8 cellular contexts compared by ENCODE assay signal in the genomic region with DNA sequence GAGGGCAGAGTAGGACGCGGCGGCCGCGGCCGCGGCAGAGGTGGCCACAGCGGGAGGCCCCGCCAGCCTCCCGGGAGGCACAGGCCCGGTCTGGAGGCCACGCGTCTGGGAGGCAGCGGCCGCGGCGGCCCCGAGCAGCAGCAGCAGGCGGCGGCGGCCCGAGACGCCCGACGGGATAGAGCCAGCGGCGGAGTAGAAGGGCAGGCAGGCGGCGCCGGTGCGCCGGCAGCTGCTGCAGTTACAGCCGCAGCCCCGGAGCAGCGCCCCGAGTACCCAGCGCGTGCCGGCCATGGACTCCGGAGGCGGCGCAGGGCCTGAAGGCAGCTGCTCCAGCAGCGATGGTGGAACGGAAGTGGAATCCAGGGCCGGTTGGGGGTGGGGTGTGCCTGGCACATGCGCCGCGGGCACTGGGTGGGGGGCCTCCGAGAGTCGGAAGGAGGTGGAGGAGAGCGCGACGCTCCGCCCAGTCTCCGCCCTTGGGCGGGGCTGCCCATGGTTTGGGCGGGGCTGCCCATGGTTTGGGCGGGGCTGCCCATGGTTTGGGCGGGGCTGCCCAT. TPM values are rescaled to one million over a fixed set of nuclear protein-coding genes. Genes with fewer than 3 reads are reported as not detected.
A peak's percentile ranks its signal among the peaks of the same experiment; 100 is the strongest.
DNase-seq lines count a peak whose midpoint lies in the region; ATAC-seq and TF ChIP-seq lines count a peak whose summit lies in the region.

A gene with protein sequence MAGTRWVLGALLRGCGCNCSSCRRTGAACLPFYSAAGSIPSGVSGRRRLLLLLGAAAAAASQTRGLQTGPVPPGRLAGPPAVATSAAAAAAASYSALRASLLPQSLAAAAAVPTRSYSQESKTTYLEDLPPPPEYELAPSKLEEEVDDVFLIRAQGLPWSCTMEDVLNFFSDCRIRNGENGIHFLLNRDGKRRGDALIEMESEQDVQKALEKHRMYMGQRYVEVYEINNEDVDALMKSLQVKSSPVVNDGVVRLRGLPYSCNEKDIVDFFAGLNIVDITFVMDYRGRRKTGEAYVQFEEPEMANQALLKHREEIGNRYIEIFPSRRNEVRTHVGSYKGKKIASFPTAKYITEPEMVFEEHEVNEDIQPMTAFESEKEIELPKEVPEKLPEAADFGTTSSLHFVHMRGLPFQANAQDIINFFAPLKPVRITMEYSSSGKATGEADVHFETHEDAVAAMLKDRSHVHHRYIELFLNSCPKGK (minus strand): TSS at position 354 of the 557 bp plus-strand sequence. CDS start 63 bp downstream, at position 291.

- peak; percentile 89 to 90 for ATAC-seq in CD4-positive, CD25-positive, alpha-beta regulatory T cell (ENCODE audit: low read depth in 2 of 2)
- ATAC-seq in GM19328 (IDR thresholded peaks at IDR 0.05; ENCODE audit: unreplicated experiment), result peak; percentile 71
- peak; percentile 42 for ATAC-seq in HG03469 (IDR thresholded peaks at IDR 0.05; ENCODE audit: unreplicated experiment)

- peaks cover 30% of the 10 kb centered on the region for H3K4me1 ChIP-seq in CD4-positive, CD25-positive, alpha-beta regulatory T cell (ENCODE audit: control insufficient read depth, insufficient read depth, low read length, poor library complexity, severe bottlenecking)

- no peaks in the 10 kb centered on the region for H3K9me3 Mint-ChIP-seq in CD4-positive, CD25-positive, alpha-beta regulatory T cell

- intact Hi-C loops in dorsolateral prefrontal cortex (cut with DNase I), result loop anchor here (2.0 to 5.0 kb wide), 7 partner anchors 63 to 153 kb away; a partner anchor contains a TSS
- intact Hi-C loops in lower leg skin (cut with DNase I; ENCODE audit: low total_unique reads), result no loop called here

- H3K27ac Mint-ChIP-seq in CD4-positive, CD25-positive, alpha-beta regulatory T cell, result peak within 1 kb of the TSS; percentile 95 to 99 (median 98)

- H3K27me3 Mint-ChIP-seq in CD4-positive, CD25-positive, alpha-beta regulatory T cell, result no peaks in the 10 kb centered on the region

- no peak for TF ChIP-seq POLR2A in lower leg skin (IDR thresholded peaks at IDR 0.05)

- peak; percentile 92 to 95 (median 95) for DNase-seq in CD4-positive, CD25-positive, alpha-beta regulatory T cell
- DNase-seq in NCI-H774 (lab: John Stamatoyannopoulos, UW) (peak; percentile 87), dorsolateral prefrontal cortex (peak; percentile 80 to 95 (median 90)), lower leg skin (ENCODE audit: low spot score in 2 of 2) (peak; percentile 91 to 98)
- DNase-seq in activated CD4-positive, alpha-beta T cell treated with anti-CD3 and anti-CD28 coated beads, Interleukin-2, amount 50 U/mL, for 48 hours, result peak; percentile 94 to 95
- DNase-seq in stimulated activated CD4-positive, alpha-beta T cell treated with anti-CD3 and anti-CD28 coated beads, Interleukin-4, amount 100 ng/mL, for 4 hours, result peak; percentile 91 to 92

- no peaks in the 10 kb centered on the region for H3K9me3 ChIP-seq in CD4-positive, CD25-positive, alpha-beta regulatory T cell (ENCODE audit: control insufficient read depth in 2 of 2, low read length in 2 of 2)

- WGBS in lower leg skin, 2 donors, result 0 to 2% methylated on average over 6 to 11 of the region's 59 CpGs

- no peaks in the 10 kb centered on the region for H3K27me3 ChIP-seq in CD4-positive, CD25-positive, alpha-beta regulatory T cell (ENCODE audit: control insufficient read depth, insufficient read depth, low read length)
- H3K27me3 ChIP-seq in dorsolateral prefrontal cortex, result no peaks in the 10 kb centered on the region

- H3K4me3 ChIP-seq in CD4-positive, CD25-positive, alpha-beta regulatory T cell (ENCODE audit: low read depth, low read length), result peak within 1 kb of the TSS; percentile 88
- H3K4me3 ChIP-seq in dorsolateral prefrontal cortex (peak within 1 kb of the TSS; percentile 45 to 96 (median 85)), lower leg skin (ENCODE audit: low read depth, poor library complexity, severe bottlenecking) (peak within 1 kb of the TSS; percentile 79)

- TF ChIP-seq CTCF in dorsolateral prefrontal cortex (IDR thresholded peaks at IDR 0.05 in 54 of 56, conservative IDR thresholded peaks at IDR 0.05 in 2 of 56; ENCODE audit: low read depth in 1 of 56, partially characterized antibody in 56 of 56) (peak in 29 of 56 donors; percentile 6 to 49 (median 24)), lower leg skin (IDR thresholded peaks at IDR 0.05) (no peak)

- peaks cover 12% of the 10 kb centered on the region for H3K36me3 Mint-ChIP-seq in CD4-positive, CD25-positive, alpha-beta regulatory T cell

- H3K27ac ChIP-seq in CD4-positive, CD25-positive, alpha-beta regulatory T cell (ENCODE audit: insufficient read depth, low read length, poor library complexity, severe bottlenecking), result peak within 1 kb of the TSS; percentile 81
- peak within 1 kb of the TSS; percentile 41 to 97 (median 88) for H3K27ac ChIP-seq in dorsolateral prefrontal cortex

- H3K36me3 ChIP-seq in CD4-positive, CD25-positive, alpha-beta regulatory T cell (ENCODE audit: control insufficient read depth, insufficient read depth, low read length), result peaks cover 5% of the 10 kb centered on the region

- H3K4me3 Mint-ChIP-seq in CD4-positive, CD25-positive, alpha-beta regulatory T cell, result peak within 1 kb of the TSS; percentile 87 to 97 (median 97)

- peaks cover 15 to 59% (median 35%) of the 10 kb centered on the region in 4 donors for H3K4me1 Mint-ChIP-seq in CD4-positive, CD25-positive, alpha-beta regulatory T cell

RNA-seq across cellular contexts. Expression of the gene that starts here (rescaled TPM):
- 46.0 TPM for total RNA-seq in CD4-positive, CD25-positive, alpha-beta regulatory T cell
- polyA plus RNA-seq in CD4-positive, CD25-positive, alpha-beta regulatory T cell, result 100 to 1,000 TPM; 101 to 115 (median 110) TPM
- total RNA-seq in dorsolateral prefrontal cortex, result 10 to 100 TPM; 49.9 to 98.5 (median 76.9) TPM
- total RNA-seq in lower leg skin, result 10 to 100 TPM; 38.6 to 56.9 (median 55.4) TPM

Comparison
In these comparisons a context has a peak if more than half of its experiments do, and no peak if none do; other contexts are left out.
1. Peak in every context shown above with its lines: DNase-seq, ATAC-seq, H3K4me3 ChIP-seq and H3K27ac ChIP-seq.
2. CTCF ChIP-seq: peak in dorsolateral prefrontal cortex (29 of 56); none in lower leg skin (0 of 3).